Comparison of ENCODE assay signal across 1 cellular context in the genomic region with DNA sequence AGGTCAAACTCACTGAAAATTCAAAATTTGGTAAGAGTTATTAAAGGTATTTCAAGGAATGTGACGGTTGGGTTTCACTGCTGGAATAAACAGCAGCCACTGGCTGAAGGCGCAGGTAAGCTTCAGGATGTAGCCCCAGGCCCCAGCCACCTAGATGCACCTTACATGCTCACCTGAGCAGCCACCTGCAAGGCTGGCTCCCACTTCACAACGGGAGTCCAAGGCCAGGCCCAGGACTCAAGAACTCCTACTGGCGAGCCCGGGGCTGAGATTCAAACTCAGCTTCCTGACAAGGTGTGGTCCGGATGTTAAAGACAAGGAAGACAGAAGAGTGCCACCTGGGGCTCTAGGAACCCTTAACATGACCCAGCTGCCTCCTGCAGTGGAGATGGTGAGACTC.
TF ChIP-seq lines count a peak whose summit lies in the region.

No MANE protein-coding gene starts in this region.

TF ChIP-seq in HepG2, 621 proteins besides CTCF, POLR2A, EP300 and RAD21 (continued from another document):
- no peak for TF ChIP-seq ZNF432 (CRISPR knock-in tag; IDR thresholded peaks at IDR 0.05; ENCODE audit: borderline replicate concordance)
